Comparison of ENCODE assay signal across 8 cellular contexts in genomic region chr18:51030537-51031258, GRCh38. TPM values are rescaled to one million over a fixed set of nuclear protein-coding genes. Genes with fewer than 3 reads are reported as not detected.
A peak's percentile ranks its signal among the peaks of the same experiment; 100 is the strongest.
DNase-seq lines count a peak whose midpoint lies in the region; ATAC-seq and TF ChIP-seq lines count a peak whose summit lies in the region.

No MANE protein-coding gene starts in this region.

- CTCF ChIA-PET in activated CD4-positive, alpha-beta T cell treated with anti-CD3 and anti-CD28 coated beads for 36 hours (lab: Charles Lee), result interaction anchor here (1.0 to 2.8 kb wide), 9 partner anchors 7 to 210 kb away, joined by 3 to 13 read pairs (median 3); partner anchors contain the start of gene MRO

- peaks cover 63% of the 10 kb centered on the region for H3K4me1 Mint-ChIP-seq in activated CD4-positive, alpha-beta T cell treated with anti-CD3 and anti-CD28 coated beads for 36 hours

- H3K27me3 Mint-ChIP-seq in activated CD4-positive, alpha-beta T cell treated with anti-CD3 and anti-CD28 coated beads for 36 hours, result no peaks in the 10 kb centered on the region

- no peak for TF ChIP-seq RAD21 in liver (IDR thresholded peaks at IDR 0.05)

- peak; percentile 60 for ATAC-seq in HG02678 (IDR thresholded peaks at IDR 0.05; ENCODE audit: unreplicated experiment)
- ATAC-seq in activated CD4-positive, alpha-beta T cell treated with anti-CD3 and anti-CD28 coated beads for 36 hours, result peak; percentile 66

- under 1% methylated on average over 66 of the region's 66 CpGs for WGBS in liver

- H3K36me3 ChIP-seq in colonic mucosa (no peaks in the 10 kb centered on the region), liver (ENCODE audit: control insufficient read depth in 4 of 4, insufficient read depth in 3 of 4, low read depth in 1 of 4, low read length in 3 of 4) (peaks cover 0 to 7% (median 0%) of the 10 kb centered on the region in 4 donors)

- POLR2A ChIA-PET in activated CD4-positive, alpha-beta T cell treated with anti-CD3 and anti-CD28 coated beads for 36 hours (lab: Charles Lee), result interaction anchor here (0.7 to 2.8 kb wide), 5 partner anchors 8 to 159 kb away, joined by 3 to 12 read pairs (median 4); partner anchors contain the start of genes ELAC1 and ME2

- H3K9me3 ChIP-seq in colonic mucosa (no peaks in the 10 kb centered on the region), liver (ENCODE audit: control insufficient read depth in 4 of 4, low read length in 3 of 4) (no peaks in the 10 kb centered on the region)

- H3K9me3 Mint-ChIP-seq in activated CD4-positive, alpha-beta T cell treated with anti-CD3 and anti-CD28 coated beads for 36 hours (ENCODE audit: low read depth), result no peaks in the 10 kb centered on the region

- peak overlapping the region; percentile 85 for H3K4me3 Mint-ChIP-seq in activated CD4-positive, alpha-beta T cell treated with anti-CD3 and anti-CD28 coated beads for 36 hours

- TF ChIP-seq CTCF in colonic mucosa (IDR thresholded peaks at IDR 0.05), result no peak
- no peak for TF ChIP-seq CTCF in liver (IDR thresholded peaks at IDR 0.05; ENCODE audit: low read depth, low read length, missing input control)

- H3K27ac Mint-ChIP-seq in activated CD4-positive, alpha-beta T cell treated with anti-CD3 and anti-CD28 coated beads for 36 hours, result peak overlapping the region; percentile 91

- H3K27ac ChIP-seq in colonic mucosa (peak overlapping the region; percentile 94), liver (ENCODE audit: low read depth in 1 of 2, low read length in 2 of 2) (peak overlapping the region; percentile 88 to 97)

- peaks cover 33% of the 10 kb centered on the region for H3K36me3 Mint-ChIP-seq in activated CD4-positive, alpha-beta T cell treated with anti-CD3 and anti-CD28 coated beads for 36 hours (ENCODE audit: low read depth)

- DNase-seq in NCI-H1436 (lab: John Stamatoyannopoulos, UW), result peak; percentile 53
- no peak for DNase-seq in NCI-H1436 treated with DMSO at 0.1 percent for 48 hours (lab: John Stamatoyannopoulos, UW)
- peak; percentile 84 for DNase-seq in NCI-H146 (lab: John Stamatoyannopoulos, UW)
- peak; percentile 80 for DNase-seq in activated CD4-positive, alpha-beta T cell treated with anti-CD3 and anti-CD28 coated beads for 36 hours
- peak; percentile 83 for DNase-seq in colonic mucosa
- DNase-seq in stimulated activated CD4-positive, alpha-beta T cell treated with anti-CD3 and anti-CD28 coated beads, Interleukin-2, amount 100 ng/mL, for 48 hours, result peak; percentile 57 to 59

- H3K4me1 ChIP-seq in colonic mucosa (no peaks in the 10 kb centered on the region), liver (ENCODE audit: control insufficient read depth in 4 of 4, insufficient read depth in 4 of 4, low read length in 3 of 4) (peaks cover 5 to 46% (median 36%) of the 10 kb centered on the region in 4 donors)

- H3K4me3 ChIP-seq in colonic mucosa, result peak overlapping the region; percentile 44
- H3K4me3 ChIP-seq in liver (ENCODE audit: low read depth in 1 of 3, low read length in 3 of 3), result peak overlapping the region; percentile 78 to 97 (median 93)

- peak overlapping the region; percentile 93 to 97 for H3K9ac ChIP-seq in colonic mucosa (ENCODE audit: low read depth in 2 of 2, low read length in 2 of 2)
- peak overlapping the region; percentile 95 to 98 for H3K9ac ChIP-seq in liver (ENCODE audit: low read depth in 1 of 2, low read length in 2 of 2)

- intact Hi-C loops in activated CD4-positive, alpha-beta T cell treated with anti-CD3 and anti-CD28 coated beads for 36 hours (cut with DNase I, micrococcal nuclease), result loop anchor here (1.0 to 5.0 kb wide), 8 partner anchors 21 to 1218 kb away; partner anchors contain the start of genes ELAC1 (in 2 of the 2), ME2 (in 2 of the 2), ACAA2 (in 1 of the 2) and MEX3C (in 1 of the 2)
- intact Hi-C loops in colonic mucosa (cut with DNase I), result no loop called here

- H3K27me3 ChIP-seq in colonic mucosa (no peaks in the 10 kb centered on the region), liver (ENCODE audit: control insufficient read depth in 4 of 4, insufficient read depth in 4 of 4, low read length in 3 of 4) (no peaks in the 10 kb centered on the region)

TF ChIP-seq in liver, 16 proteins besides CTCF, POLR2A, EP300 and RAD21:
- TF ChIP-seq FOXA1 (IDR thresholded peaks at IDR 0.05), result no peak
- TF ChIP-seq, protein P1, sequence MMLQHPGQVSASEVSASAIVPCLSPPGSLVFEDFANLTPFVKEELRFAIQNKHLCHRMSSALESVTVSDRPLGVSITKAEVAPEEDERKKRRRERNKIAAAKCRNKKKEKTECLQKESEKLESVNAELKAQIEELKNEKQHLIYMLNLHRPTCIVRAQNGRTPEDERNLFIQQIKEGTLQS (IDR thresholded peaks at IDR 0.05), result no peak
- TF ChIP-seq SP1 (IDR thresholded peaks at IDR 0.05), result no peak
- TF ChIP-seq RXRA (IDR thresholded peaks at IDR 0.05), result no peak
- TF ChIP-seq EGR1 (IDR thresholded peaks at IDR 0.05; ENCODE audit: low read depth in 2 of 2), result no peak
- no peak for TF ChIP-seq REST (IDR thresholded peaks at IDR 0.05)
- TF ChIP-seq YY1 (IDR thresholded peaks at IDR 0.05), result no peak
- no peak for TF ChIP-seq FOXA2 (IDR thresholded peaks at IDR 0.05)
- TF ChIP-seq, protein P2, sequence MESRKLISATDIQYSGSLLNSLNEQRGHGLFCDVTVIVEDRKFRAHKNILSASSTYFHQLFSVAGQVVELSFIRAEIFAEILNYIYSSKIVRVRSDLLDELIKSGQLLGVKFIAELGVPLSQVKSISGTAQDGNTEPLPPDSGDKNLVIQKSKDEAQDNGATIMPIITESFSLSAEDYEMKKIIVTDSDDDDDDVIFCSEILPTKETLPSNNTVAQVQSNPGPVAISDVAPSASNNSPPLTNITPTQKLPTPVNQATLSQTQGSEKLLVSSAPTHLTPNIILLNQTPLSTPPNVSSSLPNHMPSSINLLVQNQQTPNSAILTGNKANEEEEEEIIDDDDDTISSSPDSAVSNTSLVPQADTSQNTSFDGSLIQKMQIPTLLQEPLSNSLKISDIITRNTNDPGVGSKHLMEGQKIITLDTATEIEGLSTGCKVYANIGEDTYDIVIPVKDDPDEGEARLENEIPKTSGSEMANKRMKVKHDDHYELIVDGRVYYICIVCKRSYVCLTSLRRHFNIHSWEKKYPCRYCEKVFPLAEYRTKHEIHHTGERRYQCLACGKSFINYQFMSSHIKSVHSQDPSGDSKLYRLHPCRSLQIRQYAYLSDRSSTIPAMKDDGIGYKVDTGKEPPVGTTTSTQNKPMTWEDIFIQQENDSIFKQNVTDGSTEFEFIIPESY (IDR thresholded peaks at IDR 0.05), result no peak
- TF ChIP-seq NR2F2 (IDR thresholded peaks at IDR 0.05), result no peak

RNA-seq across cellular contexts. Expression of gene SMAD4, which starts 0.7 kb away (rescaled TPM):
- total RNA-seq in activated CD4-positive, alpha-beta T cell treated with anti-CD3 and anti-CD28 coated beads for 36 hours, result 10 to 100 TPM; 79.3 to 89.5 TPM
- total RNA-seq in colonic mucosa (100 to 1,000 TPM in 1 of 2 donors, 10 to 100 TPM in 1; 74.0 to 106 TPM), liver (10 to 100 TPM; 38.3 to 65.3 TPM)
- 10 to 100 TPM in 1 of 2 donors, 1 to 10 TPM in 1; 9.3 to 20.0 TPM for polyA plus RNA-seq in liver
